ENCODE assay signal across 29 cellular contexts in the genomic region with DNA sequence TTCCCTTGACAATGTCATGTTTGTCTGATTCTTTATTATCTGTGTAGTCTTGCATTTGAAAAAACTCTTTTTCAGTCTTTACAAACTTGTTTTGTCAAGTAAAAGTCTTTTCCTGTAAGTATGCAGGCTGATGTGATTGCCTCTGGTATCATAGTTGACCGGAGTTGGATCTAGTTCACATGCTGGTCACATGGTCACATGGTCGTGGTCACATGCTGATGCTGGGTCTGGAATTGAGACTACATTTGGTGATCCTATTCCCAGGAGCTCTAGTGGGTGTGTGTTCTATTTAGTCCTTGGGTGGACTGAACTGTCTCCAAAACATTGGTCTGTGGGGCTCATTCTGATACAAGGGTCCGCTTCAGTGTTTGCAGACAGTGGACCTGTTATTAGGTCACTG.
"Had no signal": no experiment of that assay in that cellular context is flagged by ENCODE, and none has a peak within 500 bp of the region (broad histone marks: within the 10 kb centered on the region; RNA-seq: fewer than 3 reads in every experiment).

No MANE protein-coding gene starts in this region.

- H3K9me3 Mint-ChIP-seq: type B pancreatic cell had no signal

- H3K36me3 Mint-ChIP-seq: stimulated activated effector memory CD8-positive, alpha-beta T cell treated with anti-CD3 and anti-CD28 coated beads, Interleukin-12 subunit alpha, Interleukin-12 subunit beta, amount 100 ng/mL, for 72 hours; stimulated activated memory B cell treated with anti-CD40 and anti-IgM and Interleukin-4, amounts not matched to agents 10 μg/mL and 1 μg/mL and 100 μg/mL, for 72 hours; stimulated activated naive B cell treated with anti-CD40 and anti-IgM and Interleukin-4, amounts not matched to agents 10 μg/mL and 1 μg/mL and 100 μg/mL, for 72 hours; type B pancreatic cell had no signal

- H3K27ac ChIP-seq: stomach, suprapubic skin, testis, thoracic aorta, thyroid gland, tibial artery, tibial nerve, transverse colon, upper lobe of left lung, upper lobe of right lung, uterus, vagina had no signal

- H3K27me3 ChIP-seq: stomach, suprapubic skin, testis, thyroid gland, tibial artery, tibial nerve, transverse colon, upper lobe of left lung, upper lobe of right lung, uterus, vagina had no signal

- H3K27me3 Mint-ChIP-seq: stimulated activated memory B cell treated with anti-CD40 and anti-IgM and Interleukin-4, amounts not matched to agents 10 μg/mL and 1 μg/mL and 100 μg/mL, for 72 hours; stimulated activated naive B cell treated with anti-CD40 and anti-IgM and Interleukin-4, amounts not matched to agents 10 μg/mL and 1 μg/mL and 100 μg/mL, for 72 hours; stimulated activated naive CD8-positive, alpha-beta T cell treated with anti-CD3 and anti-CD28 coated beads, Interleukin-15, amount 100 ng/mL, for 72 hours; stimulated activated naive CD8-positive, alpha-beta T cell treated with anti-CD3 and anti-CD28 coated beads, Interleukin-15, Interleukin-2, amounts not matched to agents 100 ng/mL and 50 ng/mL, for 24 hours; type B pancreatic cell had no signal

- H3K4me3 Mint-ChIP-seq: stimulated activated effector memory CD8-positive, alpha-beta T cell treated with anti-CD3 and anti-CD28 coated beads, Interleukin-12 subunit alpha, Interleukin-12 subunit beta, amount 100 ng/mL, for 72 hours; stimulated activated memory B cell treated with anti-CD40 and anti-IgM and Interleukin-4, amounts not matched to agents 10 μg/mL and 1 μg/mL and 100 μg/mL, for 72 hours; stimulated activated naive B cell treated with anti-CD40 and anti-IgM and Interleukin-4, amounts not matched to agents 10 μg/mL and 1 μg/mL and 100 μg/mL, for 72 hours; stimulated activated naive CD8-positive, alpha-beta T cell treated with anti-CD3 and anti-CD28 coated beads, Interleukin-15, amount 100 ng/mL, for 72 hours; stimulated activated naive CD8-positive, alpha-beta T cell treated with anti-CD3 and anti-CD28 coated beads, Interleukin-15, Interleukin-2, amounts not matched to agents 100 ng/mL and 50 ng/mL, for 24 hours; type B pancreatic cell had no signal

- DNase-seq: stimulated activated CD4-positive, alpha-beta T cell treated with anti-CD3 and anti-CD28 coated beads, Interleukin-2, amount 100 ng/mL, for 48 hours; stimulated activated CD4-positive, alpha-beta T cell treated with anti-CD3 and anti-CD28 coated beads, Interleukin-4, amount 100 ng/mL, for 1 hour; stimulated activated CD4-positive, alpha-beta T cell treated with anti-CD3 and anti-CD28 coated beads, Interleukin-4, amount 100 ng/mL, for 24 hours; stimulated activated CD4-positive, alpha-beta T cell treated with anti-CD3 and anti-CD28 coated beads, Interleukin-4, amount 100 ng/mL, for 4 hours; stimulated activated CD8-positive, alpha-beta memory T cell treated with anti-CD3 and anti-CD28 coated beads, Interleukin-4, amount 100 ng/mL, for 48 hours; stimulated activated naive B cell treated with anti-CD40 and anti-IgM and Interleukin-4, amounts not matched to agents 10 μg/mL and 1 μg/mL and 100 μg/mL, for 72 hours; stimulated activated naive CD4-positive, alpha-beta T cell; stimulated activated naive CD4-positive, alpha-beta T cell treated with Interleukin-2 at 50 U/mL for 16 hours; stimulated activated naive CD8-positive, alpha-beta T cell treated with anti-CD3 and anti-CD28 coated beads, Interleukin-15, amount 100 ng/mL, for 72 hours; stimulated activated naive CD8-positive, alpha-beta T cell treated with anti-CD3 and anti-CD28 coated beads, Interleukin-15, Interleukin-2, amounts not matched to agents 100 U/mL and 50 U/mL, for 24 hours; stomach; substantia nigra; testis; thyroid gland; tibial artery; transverse colon; trophoblast cell; upper lobe of left lung; upper lobe of right lung; uterus had no signal

- H3K9me3 ChIP-seq: stomach, suprapubic skin, testis, thoracic aorta, thyroid gland, tibial artery, tibial nerve, upper lobe of left lung, upper lobe of right lung, uterus, vagina had no signal

- H3K4me3 ChIP-seq: stomach, suprapubic skin, testis, thoracic aorta, thyroid gland, tibial artery, tibial nerve, transverse colon, upper lobe of left lung, upper lobe of right lung, uterus, vagina had no signal

- FAIRE-seq: urothelium cell line had no signal

- H3K27ac Mint-ChIP-seq: stimulated activated effector memory CD8-positive, alpha-beta T cell treated with anti-CD3 and anti-CD28 coated beads, Interleukin-12 subunit alpha, Interleukin-12 subunit beta, amount 100 ng/mL, for 72 hours; stimulated activated memory B cell treated with anti-CD40 and anti-IgM and Interleukin-4, amounts not matched to agents 10 μg/mL and 1 μg/mL and 100 μg/mL, for 72 hours; stimulated activated naive B cell treated with anti-CD40 and anti-IgM and Interleukin-4, amounts not matched to agents 10 μg/mL and 1 μg/mL and 100 μg/mL, for 72 hours; stimulated activated naive CD8-positive, alpha-beta T cell treated with anti-CD3 and anti-CD28 coated beads, Interleukin-15, amount 100 ng/mL, for 72 hours; stimulated activated naive CD8-positive, alpha-beta T cell treated with anti-CD3 and anti-CD28 coated beads, Interleukin-15, Interleukin-2, amounts not matched to agents 100 ng/mL and 50 ng/mL, for 24 hours; type B pancreatic cell had no signal

- ATAC-seq: stimulated activated effector memory CD8-positive, alpha-beta T cell treated with anti-CD3 and anti-CD28 coated beads, Interleukin-12 subunit alpha, Interleukin-12 subunit beta, amount 100 ng/mL, for 72 hours; stimulated activated memory B cell treated with anti-CD40 and anti-IgM and Interleukin-4, amounts not matched to agents 10 μg/mL and 1 μg/mL and 100 μg/mL, for 72 hours; stimulated activated naive B cell treated with anti-CD40 and anti-IgM and Interleukin-4, amounts not matched to agents 10 μg/mL and 1 μg/mL and 100 μg/mL, for 72 hours; stimulated activated naive CD8-positive, alpha-beta T cell treated with anti-CD3 and anti-CD28 coated beads, Interleukin-15, amount 100 ng/mL, for 72 hours; stimulated activated naive CD8-positive, alpha-beta T cell treated with anti-CD3 and anti-CD28 coated beads, Interleukin-15, Interleukin-2, amounts not matched to agents 100 U/mL and 50 U/mL, for 24 hours; upper lobe of right lung had no signal

- H3K4me1 Mint-ChIP-seq: stimulated activated effector memory CD8-positive, alpha-beta T cell treated with anti-CD3 and anti-CD28 coated beads, Interleukin-12 subunit alpha, Interleukin-12 subunit beta, amount 100 ng/mL, for 72 hours; stimulated activated memory B cell treated with anti-CD40 and anti-IgM and Interleukin-4, amounts not matched to agents 10 μg/mL and 1 μg/mL and 100 μg/mL, for 72 hours; stimulated activated naive B cell treated with anti-CD40 and anti-IgM and Interleukin-4, amounts not matched to agents 10 μg/mL and 1 μg/mL and 100 μg/mL, for 72 hours; stimulated activated naive CD8-positive, alpha-beta T cell treated with anti-CD3 and anti-CD28 coated beads, Interleukin-15, amount 100 ng/mL, for 72 hours had no signal

- H3K4me1 ChIP-seq: stomach, suprapubic skin, testis, thyroid gland, tibial artery, tibial nerve, transverse colon, upper lobe of left lung, upper lobe of right lung, uterus, vagina had no signal

- H3K36me3 ChIP-seq: stomach, suprapubic skin, thoracic aorta, thyroid gland, tibial artery, tibial nerve, transverse colon, upper lobe of left lung, upper lobe of right lung, uterus, vagina had no signal
